21 cellular contexts compared by ENCODE assay signal in genomic region chr9:97717866-97718265, GRCh38. TPM values are rescaled to one million over a fixed set of nuclear protein-coding genes. Genes with fewer than 3 reads are reported as not detected.
DNase-seq lines count a peak whose midpoint lies in the region; ATAC-seq, FAIRE-seq and TF ChIP-seq lines count a peak whose summit lies in the region.
"Had no signal": no experiment of that assay in that cellular context is flagged by ENCODE, and none has a peak within 500 bp of the region (broad histone marks: within the 10 kb centered on the region; RNA-seq: fewer than 3 reads in every experiment).

No MANE protein-coding gene starts in this region.

- no peaks in the 10 kb centered on the region for H3K9me2 ChIP-seq in MM.1S (replicated peaks; ENCODE audit: insufficient read depth, low read length)

- H2AFZ ChIP-seq in MM.1S (ENCODE audit: low read length): peak overlapping the region; percentile 42
- H2AFZ ChIP-seq: GM23248 had no signal

- intact Hi-C loops in thyroid gland (cut with DNase I): no loop called here

- H3K27me3 ChIP-seq in MM.1S (replicated peaks; ENCODE audit: insufficient read depth, low read length) (no peaks in the 10 kb centered on the region), thyroid gland (no peaks in the 10 kb centered on the region)
- H3K27me3 ChIP-seq: BLaER1 had no signal

- DNase-seq in D721Med (ENCODE audit: insufficient read length, low spot score) (no peak), MM.1S (peak; percentile 80), islet precursor cell (peak; percentile 15), thyroid gland (no peak), T1000 (lab: John Stamatoyannopoulos, UW) (no peak)
- DNase-seq: Caco-2; CD4-positive, CD25-positive, alpha-beta regulatory T cell; CD8-positive, alpha-beta T cell; DMS 273 treated with DMSO at 0.1 percent for 48 hours; DMS79; EL; GDM1; GM23248; H7; HCEC 1CT had no signal

- no peaks in the 10 kb centered on the region for H4K20me1 ChIP-seq in MM.1S (ENCODE audit: insufficient read depth, low read length)
- H4K20me1 ChIP-seq: BLaER1 had no signal

- H3K27ac ChIP-seq in MM.1S (ENCODE audit: low read length) (peak overlapping the region; percentile 85), thyroid gland (peak overlapping the region in 2 of 3 donors; percentile 4 to 13)
- H3K27ac ChIP-seq: BLaER1, C4-2B, GM23248 had no signal

- H3F3A ChIP-seq in MM.1S (ENCODE audit: insufficient read depth, low read length): peaks cover 14% of the 10 kb centered on the region

- TF ChIP-seq POLR2A in thyroid gland (IDR thresholded peaks at IDR 0.05): no peak

- H3K9me3 ChIP-seq in MM.1S (replicated peaks; ENCODE audit: insufficient read depth, low read length) (no peaks in the 10 kb centered on the region), thyroid gland (no peaks in the 10 kb centered on the region)

- H3K4me2 ChIP-seq in MM.1S (ENCODE audit: low read depth, low read length): peak overlapping the region; percentile 51
- H3K4me2 ChIP-seq: BLaER1 had no signal

- peaks cover 39% of the 10 kb centered on the region for H3K4me1 ChIP-seq in MM.1S (ENCODE audit: low read length)
- H3K4me1 ChIP-seq in thyroid gland: peaks cover 0 to 21% of the 10 kb centered on the region in 2 donors

- TF ChIP-seq CTCF in D721Med (IDR thresholded peaks at IDR 0.05; ENCODE audit: insufficient read depth, missing control alignments): no peak
- no peak for TF ChIP-seq CTCF in MM.1S (IDR thresholded peaks at IDR 0.05; ENCODE audit: low read length)
- TF ChIP-seq CTCF in thyroid gland (IDR thresholded peaks at IDR 0.05): no peak

- no peaks in the 10 kb centered on the region for H3K79me2 ChIP-seq in MM.1S (ENCODE audit: low read length)

- peak overlapping the region; percentile 19; the same call in 1 of the 2 replicates for H3K9ac ChIP-seq in MM.1S (ENCODE audit: low read length)
- H3K9ac ChIP-seq: BLaER1, GM23248 had no signal

- FAIRE-seq in D721Med (lab: Jason Lieb, UNC): peak; percentile 32
- FAIRE-seq: GM12878, GM19239, H1 had no signal

- ATAC-seq in HG02885 (IDR thresholded peaks at IDR 0.05; ENCODE audit: poor library complexity, unreplicated experiment): no peak
- ATAC-seq: CD8-positive, alpha-beta T cell; GM12878 had no signal

- H3K4me3 ChIP-seq in MM.1S (ENCODE audit: low read length) (0 out of 2 replicates have a peak overlapping the region, but pooled peaks have one; percentile 18), thyroid gland (replicated peaks in 1 of 3) (no peak overlapping the region)
- H3K4me3 ChIP-seq: BLaER1, GM12878, GM23248 had no signal

- H3K36me3 ChIP-seq in MM.1S (replicated peaks; ENCODE audit: insufficient read depth, low read length) (no peaks in the 10 kb centered on the region), thyroid gland (no peaks in the 10 kb centered on the region)
- H3K36me3 ChIP-seq: BLaER1 had no signal

- 55 to 74% methylated on average over 3 of the region's 3 CpGs for WGBS in thyroid gland, 2 donors

RNA-seq across cellular contexts. Expression of gene XPA, which starts 20.7 kb away (rescaled TPM):
- total RNA-seq in thyroid gland: 10 to 100 TPM; 25.6 to 42.5 (median 35.8) TPM

Comparison
In these comparisons a context has a peak if more than half of its experiments do, and no peak if none do; other contexts are left out.
1. DNase-seq: peak in MM.1S (single experiment) and islet precursor cell (single experiment); none in D721Med (single experiment), thyroid gland (0 of 2) and T1000 (single experiment).